ENCODE assay signal across 8 cellular contexts in the genomic region with DNA sequence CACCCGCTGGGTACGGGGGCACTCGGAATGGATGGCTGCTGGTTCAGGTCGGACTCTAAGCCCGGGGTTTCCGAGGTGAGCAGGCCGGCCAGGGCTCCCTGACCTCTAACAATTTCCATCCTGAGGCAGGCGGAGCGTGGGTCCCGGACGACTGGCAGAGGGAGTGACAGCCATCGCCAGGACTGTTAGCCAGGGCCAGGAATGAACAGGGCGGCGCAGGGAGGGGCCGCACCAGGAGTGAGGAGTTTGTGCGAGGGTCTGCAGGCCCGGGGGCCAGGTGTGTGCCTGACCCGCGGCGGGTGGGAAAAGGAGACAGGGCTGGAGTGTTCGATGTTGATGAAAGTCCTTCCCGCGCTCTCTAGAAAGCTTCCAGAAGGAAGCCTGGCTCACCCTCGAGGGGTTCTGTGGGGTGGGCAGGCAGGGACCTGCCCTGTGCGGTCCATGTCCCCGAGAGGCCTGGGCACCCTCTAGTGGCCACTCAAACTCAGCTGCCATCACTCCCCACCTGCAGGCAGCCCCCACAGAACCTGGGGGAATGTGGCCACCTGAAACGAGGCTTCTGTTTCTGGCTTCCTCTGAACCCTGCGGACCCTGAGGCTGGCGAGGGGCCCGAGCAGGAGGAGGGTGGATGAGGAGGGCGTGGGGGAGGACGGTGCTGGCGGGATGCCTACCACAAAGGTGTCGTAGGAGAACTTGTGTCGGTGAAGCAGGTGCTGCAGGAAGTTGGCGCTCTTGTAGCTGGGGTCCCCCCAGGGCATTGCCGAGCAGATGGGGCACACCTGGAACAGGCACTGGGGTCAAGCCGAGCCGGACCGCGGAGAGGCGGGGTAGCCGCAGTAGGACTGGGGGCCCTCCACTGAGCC. TPM values are rescaled to one million over a fixed set of nuclear protein-coding genes. Genes with fewer than 3 reads are reported as not detected.
DNase-seq lines count a peak whose midpoint lies in the region; ATAC-seq, FAIRE-seq and TF ChIP-seq lines count a peak whose summit lies in the region.

No MANE protein-coding gene starts in this region.

- no peaks in the 10 kb centered on the region for H3K79me2 ChIP-seq in keratinocyte (ENCODE audit: control insufficient read depth, insufficient read depth, low read length)

- no peak for FAIRE-seq in keratinocyte (lab: Jason Lieb, UNC)

- H3K36me3 ChIP-seq in GM06990 (ENCODE audit: control insufficient read depth, insufficient read depth, low read length) (peaks cover 13% of the 10 kb centered on the region), WERI-Rb-1 (no peaks in the 10 kb centered on the region; the same call in 1 of the 2 replicates), keratinocyte (ENCODE audit: control insufficient read depth in 2 of 2, extremely low read depth in 1 of 2, insufficient read depth in 2 of 2, low read length in 2 of 2) (peaks cover 2 to 4% of the 10 kb centered on the region in 2 experiments), upper lobe of right lung (peaks cover 36% of the 10 kb centered on the region)

- no peak overlapping the region for H3K9ac ChIP-seq in keratinocyte (ENCODE audit: control insufficient read depth, extremely low read depth, insufficient read depth, low read length)

- H3K27me3 ChIP-seq in GM06990 (replicated peaks; ENCODE audit: control insufficient read depth, insufficient read depth, low read length), result no peaks in the 10 kb centered on the region
- H3K27me3 ChIP-seq in WERI-Rb-1 (ENCODE audit: insufficient read depth, low read depth, severe bottlenecking), result no peaks in the 10 kb centered on the region
- H3K27me3 ChIP-seq in keratinocyte (ENCODE audit: control insufficient read depth, extremely low read depth, insufficient read depth, low read length), result peaks cover 19% of the 10 kb centered on the region
- no peaks in the 10 kb centered on the region for H3K27me3 ChIP-seq in upper lobe of right lung

- no peaks in the 10 kb centered on the region for H3K4me1 ChIP-seq in keratinocyte (ENCODE audit: control insufficient read depth, extremely low read depth, insufficient read depth, low read length)
- peaks cover 33% of the 10 kb centered on the region for H3K4me1 ChIP-seq in upper lobe of right lung

- ATAC-seq in upper lobe of right lung (no peak), GM18519 (IDR thresholded peaks at IDR 0.05; ENCODE audit: low FRiP score, unreplicated experiment) (no peak), GM21723 (IDR thresholded peaks at IDR 0.05; ENCODE audit: unreplicated experiment) (no peak)

- H2AFZ ChIP-seq in keratinocyte (ENCODE audit: control insufficient read depth, low read length), result no peak overlapping the region

- H3K9me3 ChIP-seq in WERI-Rb-1 (ENCODE audit: severe bottlenecking) (no peaks in the 10 kb centered on the region), keratinocyte (ENCODE audit: control insufficient read depth, low read depth, low read length) (no peaks in the 10 kb centered on the region), upper lobe of right lung (no peaks in the 10 kb centered on the region)

- H4K20me1 ChIP-seq in keratinocyte (ENCODE audit: control insufficient read depth, extremely low read depth, insufficient read depth, low read length), result no peaks in the 10 kb centered on the region

- peak overlapping the region; percentile 18; the same call in 1 of the 2 replicates for H3K27ac ChIP-seq in WERI-Rb-1
- H3K27ac ChIP-seq in keratinocyte (ENCODE audit: control insufficient read depth, insufficient read depth, low read length), result no peak overlapping the region
- no peak overlapping the region for H3K27ac ChIP-seq in upper lobe of right lung

- H3K4me3 ChIP-seq in AG09309 (ENCODE audit: control insufficient read depth, low read depth, low read length) (no peak overlapping the region), GM06990 (replicated peaks; ENCODE audit: low read depth, low read length) (no peak overlapping the region), WERI-Rb-1 (ENCODE audit: low read depth, low read length) (no peak overlapping the region), keratinocyte (ENCODE audit: control insufficient read depth in 2 of 3, extremely low read depth in 1 of 3, insufficient read depth in 2 of 3, low read depth in 1 of 3, low read length in 3 of 3) (no peak overlapping the region), upper lobe of right lung (no peak overlapping the region)

- intact Hi-C loops in upper lobe of right lung (cut with DNase I), result no loop called here

- dilution Hi-C loops in keratinocyte (cut with MboI; ENCODE audit: extremely low pct_ligation_motif_present, low sequenced_read_pairs), result no loop called here

- H3K4me2 ChIP-seq in keratinocyte (ENCODE audit: control insufficient read depth, extremely low read depth, insufficient read depth, low read depth, low read length), result no peak overlapping the region

- DNase-seq in AG09309 (ENCODE audit: low read depth) (no peak), GM06990 (ENCODE audit: extremely low read depth, insufficient read length) (no peak), WERI-Rb-1 (peak; percentile 30), keratinocyte (ENCODE audit: low read depth, low spot score) (no peak), upper lobe of right lung (no peak), NCI-H2171 treated with DMSO at 0.1 percent for 48 hours (lab: John Stamatoyannopoulos, UW) (no peak)

- no peaks in the 10 kb centered on the region for H3K9me1 ChIP-seq in keratinocyte (ENCODE audit: control insufficient read depth, extremely low read depth, insufficient read depth, low read length)

- peak; percentile 34 for TF ChIP-seq CTCF in AG09309 (IDR thresholded peaks at IDR 0.05; ENCODE audit: control insufficient read depth, insufficient read depth, low read depth, low read length, missing control alignments)
- TF ChIP-seq CTCF in GM06990 (IDR thresholded peaks at IDR 0.05; ENCODE audit: insufficient read depth, low read length, poor library complexity, severe bottlenecking), result peak; percentile 44
- peak; percentile 69 for TF ChIP-seq CTCF in WERI-Rb-1 (IDR thresholded peaks at IDR 0.05; ENCODE audit: low read depth, low read length)
- TF ChIP-seq CTCF in keratinocyte (optimal IDR thresholded peaks at IDR 0.05 in 1 of 3, IDR thresholded peaks at IDR 0.05 in 1 of 3, conservative IDR thresholded peaks at IDR 0.05 in 1 of 3; ENCODE audit: extremely low read depth in 1 of 3, insufficient read depth in 2 of 3, low read length in 3 of 3), result peak in 2 of 3 experiments; percentile 45 to 52
- TF ChIP-seq CTCF in upper lobe of right lung (IDR thresholded peaks at IDR 0.05), result no peak

RNA-seq across cellular contexts. Expression of a gene that starts 8.1 kb away (rescaled TPM):
- polyA plus RNA-seq in keratinocyte, result 3.2 to 4.7 TPM (median 3.4 TPM) in 3 replicates
- 3.3 TPM for polyA plus RNA-seq in keratinocyte (2011; ENCODE audit: low read depth)
- 2.1 and 4.6 TPM in 2 replicates for polyA plus RNA-seq in keratinocyte (2011; cell fraction: cytosol; rRNA removed)
- 5.0 and 8.5 TPM in 2 replicates for polyA plus RNA-seq in keratinocyte (2011; cell fraction: nucleus; rRNA removed)
- 4.0 and 4.4 TPM in 2 replicates for polyA plus RNA-seq in keratinocyte (2012; ENCODE audit: low replicate concordance)
- 2.0 to 8.1 TPM (median 2.4 TPM) in 3 replicates for polyA minus RNA-seq in keratinocyte
- polyA minus RNA-seq in keratinocyte (2011; cell fraction: cytosol; rRNA and poly(A)+ RNA removed), result 10.2 TPM
- polyA minus RNA-seq in keratinocyte (2011; cell fraction: nucleus; rRNA and poly(A)+ RNA removed), result 3.8 and 4.0 TPM in 2 replicates
- total RNA-seq in upper lobe of right lung, result 50.6 TPM

RNA-seq across cellular contexts. Expression of a gene that starts 8.2 kb away (rescaled TPM):
- polyA plus RNA-seq in keratinocyte, result 6.3 to 10.0 TPM (median 7.4 TPM) in 3 replicates
- polyA plus RNA-seq in keratinocyte (2011; ENCODE audit: low read depth), result 13.6 TPM
- polyA plus RNA-seq in keratinocyte (2011; cell fraction: cytosol; rRNA removed), result 2.6 and 8.7 TPM in 2 replicates
- polyA plus RNA-seq in keratinocyte (2011; cell fraction: nucleus; rRNA removed), result 8.2 and 11.1 TPM in 2 replicates
- 12.3 and 14.6 TPM in 2 replicates for polyA plus RNA-seq in keratinocyte (2012; ENCODE audit: low replicate concordance)
- polyA minus RNA-seq in keratinocyte, result 5.0 to 9.6 TPM (median 5.2 TPM) in 3 replicates
- polyA minus RNA-seq in keratinocyte (2011; cell fraction: cytosol; rRNA and poly(A)+ RNA removed), result 29.7 TPM
- 6.5 and 7.2 TPM in 2 replicates for polyA minus RNA-seq in keratinocyte (2011; cell fraction: nucleus; rRNA and poly(A)+ RNA removed)
- 21.3 TPM for total RNA-seq in upper lobe of right lung

RNA-seq across cellular contexts. Expression of a gene that starts 11.8 kb away (rescaled TPM):
- not detected in 3 replicates for polyA plus RNA-seq in keratinocyte
- not detected for polyA plus RNA-seq in keratinocyte (2011; ENCODE audit: low read depth)
- not detected in 2 replicates for polyA plus RNA-seq in keratinocyte (2011; cell fraction: cytosol; rRNA removed)
- polyA plus RNA-seq in keratinocyte (2011; cell fraction: nucleus; rRNA removed), result not detected in 2 replicates
- polyA plus RNA-seq in keratinocyte (2012; ENCODE audit: low replicate concordance), result 0.11 TPM in 2 replicates
- not detected in 3 replicates for polyA minus RNA-seq in keratinocyte
- polyA minus RNA-seq in keratinocyte (2011; cell fraction: cytosol; rRNA and poly(A)+ RNA removed), result not detected
- not detected in 2 replicates for polyA minus RNA-seq in keratinocyte (2011; cell fraction: nucleus; rRNA and poly(A)+ RNA removed)
- 7.0 TPM for total RNA-seq in upper lobe of right lung

RNA-seq across cellular contexts. Expression of a gene that starts 35.2 kb away (rescaled TPM):
- polyA plus RNA-seq in keratinocyte, result 59.6 to 85.7 TPM (median 70.6 TPM) in 3 replicates
- 6.2 TPM for polyA plus RNA-seq in keratinocyte (2011; ENCODE audit: low read depth)
- polyA plus RNA-seq in keratinocyte (2011; cell fraction: cytosol; rRNA removed), result 27.1 and 81.7 TPM in 2 replicates
- 85.4 and 108 TPM in 2 replicates for polyA plus RNA-seq in keratinocyte (2011; cell fraction: nucleus; rRNA removed)
- polyA plus RNA-seq in keratinocyte (2012; ENCODE audit: low replicate concordance), result 29.7 and 186 TPM in 2 replicates
- polyA minus RNA-seq in keratinocyte, result 29.4 to 82.0 TPM (median 32.6 TPM) in 3 replicates
- 113 TPM for polyA minus RNA-seq in keratinocyte (2011; cell fraction: cytosol; rRNA and poly(A)+ RNA removed)
- polyA minus RNA-seq in keratinocyte (2011; cell fraction: nucleus; rRNA and poly(A)+ RNA removed), result 43.2 and 50.2 TPM in 2 replicates
- total RNA-seq in upper lobe of right lung, result 104 TPM

RNA-seq across cellular contexts. Expression of a gene that starts 47.2 kb away (rescaled TPM):
- 4.4 to 22.7 TPM (median 7.7 TPM) in 3 replicates for polyA plus RNA-seq in keratinocyte
- polyA plus RNA-seq in keratinocyte (2011; ENCODE audit: low read depth), result 0.57 TPM
- polyA plus RNA-seq in keratinocyte (2011; cell fraction: cytosol; rRNA removed), result 4.6 and 19.9 TPM in 2 replicates
- polyA plus RNA-seq in keratinocyte (2011; cell fraction: nucleus; rRNA removed), result 14.9 and 28.4 TPM in 2 replicates
- 3.4 and 14.6 TPM in 2 replicates for polyA plus RNA-seq in keratinocyte (2012; ENCODE audit: low replicate concordance)
- polyA minus RNA-seq in keratinocyte, result 3.8 to 15.7 TPM (median 7.3 TPM) in 3 replicates
- polyA minus RNA-seq in keratinocyte (2011; cell fraction: cytosol; rRNA and poly(A)+ RNA removed), result 40.9 TPM
- polyA minus RNA-seq in keratinocyte (2011; cell fraction: nucleus; rRNA and poly(A)+ RNA removed), result 13.5 and 14.9 TPM in 2 replicates
- total RNA-seq in upper lobe of right lung, result 257 TPM
